ENCODE assay signal across 10 cellular contexts in genomic region chr11:749731-750130, GRCh38. TPM values are rescaled to one million over a fixed set of nuclear protein-coding genes. Genes with fewer than 3 reads are reported as not detected.
A peak's percentile ranks its signal among the peaks of the same experiment; 100 is the strongest.
DNase-seq lines count a peak whose midpoint lies in the region; ATAC-seq and TF ChIP-seq lines count a peak whose summit lies in the region.
"Had no signal": no experiment of that assay in that cellular context is flagged by ENCODE, and none has a peak within 500 bp of the region (broad histone marks: within the 10 kb centered on the region; RNA-seq: fewer than 3 reads in every experiment).

No MANE protein-coding gene starts in this region.

- 0 out of 2 replicates have a peak, but pooled peaks cover 5% of the 10 kb centered on the region for H4K20me1 ChIP-seq in SU-DHL-6 (ENCODE audit: low read depth, low read length)

- intact Hi-C loops in thyroid gland (cut with DNase I), result no loop called here

- no peak for DNase-seq in activated T-cell treated with anti-CD3 and anti-CD28 coated beads, Interleukin-2, amount 50 U/mL, for 4 hours
- DNase-seq in activated T-cell treated with anti-CD3 and anti-CD28 coated beads, Interleukin-2, amount 50 U/mL, for 1 hour, result no peak
- peak; percentile 30 for DNase-seq in fibroblast of the aortic adventitia (ENCODE audit: low read depth)
- DNase-seq in thyroid gland, result no peak
- DNase-seq in NCI-H446 (lab: John Stamatoyannopoulos, UW), result no peak
- DNase-seq in stimulated activated CD4-positive, alpha-beta T cell treated with anti-CD3 and anti-CD28 coated beads, Interleukin-1b, Interleukin-23, amount 100 ng/mL, for 48 hours, result no peak
- DNase-seq: amygdala, OCI-M1 had no signal

- H3K79me2 ChIP-seq in SU-DHL-6 (ENCODE audit: insufficient read depth, low read length), result peaks cover 73% of the 10 kb centered on the region

- peaks cover 14% of the 10 kb centered on the region for H3K4me1 Mint-ChIP-seq in activated T-cell treated with anti-CD3 and anti-CD28 coated beads, Interleukin-2, amount 50 U/mL, for 4 hours (ENCODE audit: low read depth)

- H3K9me3 ChIP-seq in SU-DHL-6 (ENCODE audit: insufficient read depth, low read length) (no peaks in the 10 kb centered on the region), thyroid gland (no peaks in the 10 kb centered on the region)

- no peak overlapping the region for H2AFZ ChIP-seq in SU-DHL-6 (ENCODE audit: low read depth, low read length, severe bottlenecking)

- H3K27me3 ChIP-seq in SU-DHL-6 (ENCODE audit: low read length) (no peaks in the 10 kb centered on the region), thyroid gland (no peaks in the 10 kb centered on the region)

- 0 out of 2 replicates have a peak overlapping the region, but pooled peaks have one; percentile 86 for H3K9ac ChIP-seq in SU-DHL-6 (ENCODE audit: low read length)

- H3F3A ChIP-seq in SU-DHL-6 (ENCODE audit: insufficient read depth), result 0 out of 2 replicates have a peak, but pooled peaks cover 6% of the 10 kb centered on the region

- no peak for ATAC-seq in activated T-cell treated with anti-CD3 and anti-CD28 coated beads, Interleukin-2, amount 50 U/mL, for 4 hours
- ATAC-seq in GM19328 (IDR thresholded peaks at IDR 0.05; ENCODE audit: unreplicated experiment), result no peak

- WGBS in thyroid gland, 2 donors, result 43 to 73% methylated on average over 2 of the region's 2 CpGs

- H3K9me2 ChIP-seq in SU-DHL-6 (replicated peaks; ENCODE audit: insufficient read depth, low read length), result no peaks in the 10 kb centered on the region

- no peak for TF ChIP-seq POLR2A in thyroid gland (IDR thresholded peaks at IDR 0.05)

- H3K4me2 ChIP-seq in SU-DHL-6 (ENCODE audit: low read depth, low read length, poor library complexity, severe bottlenecking), result peak overlapping the region; percentile 82

- peaks cover 23 to 27% of the 10 kb centered on the region in 2 donors for H3K4me1 ChIP-seq in thyroid gland

- H3K9me3 Mint-ChIP-seq in activated T-cell treated with anti-CD3 and anti-CD28 coated beads, Interleukin-2, amount 50 U/mL, for 4 hours, result no peaks in the 10 kb centered on the region

- no peaks in the 10 kb centered on the region for H3K27me3 Mint-ChIP-seq in activated T-cell treated with anti-CD3 and anti-CD28 coated beads, Interleukin-2, amount 50 U/mL, for 4 hours (ENCODE audit: low read depth)

- H3K4me3 Mint-ChIP-seq in activated T-cell treated with anti-CD3 and anti-CD28 coated beads, Interleukin-2, amount 50 U/mL, for 4 hours, result peak overlapping the region; percentile 66

- H3K36me3 Mint-ChIP-seq in activated T-cell treated with anti-CD3 and anti-CD28 coated beads, Interleukin-2, amount 50 U/mL, for 4 hours (ENCODE audit: insufficient read depth), result no peaks in the 10 kb centered on the region

- TF ChIP-seq CTCF in SU-DHL-6 (IDR thresholded peaks at IDR 0.05; ENCODE audit: insufficient read depth, low read length, poor library complexity, severe bottlenecking) (no peak), fibroblast of the aortic adventitia (IDR thresholded peaks at IDR 0.05; ENCODE audit: insufficient read depth, low read length) (no peak), thyroid gland (IDR thresholded peaks at IDR 0.05) (no peak)

- H3K4me3 ChIP-seq in SU-DHL-6 (ENCODE audit: insufficient read depth, low read length, poor library complexity, severe bottlenecking), result no peak overlapping the region
- H3K4me3 ChIP-seq in fibroblast of the aortic adventitia (ENCODE audit: low read depth, low read length), result peak overlapping the region; percentile 15
- H3K4me3 ChIP-seq in thyroid gland (replicated peaks in 1 of 3), result no peak overlapping the region

- no peaks in the 10 kb centered on the region for H3K36me3 ChIP-seq in SU-DHL-6 (ENCODE audit: low read length)
- no peaks in the 10 kb centered on the region for H3K36me3 ChIP-seq in thyroid gland

- no peak overlapping the region for H3K27ac ChIP-seq in SU-DHL-6 (ENCODE audit: low read depth, low read length)
- peak overlapping the region in 2 of 3 donors; percentile 87 to 88 for H3K27ac ChIP-seq in thyroid gland

RNA-seq across cellular contexts. Expression of gene TALDO1, which starts 2.5 kb away (rescaled TPM):
- total RNA-seq in activated T-cell treated with anti-CD3 and anti-CD28 coated beads, Interleukin-2, amount 50 U/mL, for 4 hours, result 100 to 1,000 TPM; 281 to 316 (median 313) TPM
- total RNA-seq in fibroblast of the aortic adventitia (ENCODE audit: low replicate concordance) (123 and 146 TPM in 2 replicates), thyroid gland (100 to 1,000 TPM; 300 to 965 (median 558) TPM)

RNA-seq across cellular contexts. Expression of gene GATD1, which starts 27.6 kb away (rescaled TPM):
- total RNA-seq in activated T-cell treated with anti-CD3 and anti-CD28 coated beads, Interleukin-2, amount 50 U/mL, for 4 hours, result 10 to 100 TPM; 48.3 to 49.8 (median 49.7) TPM
- 40.6 and 53.4 TPM in 2 replicates for total RNA-seq in fibroblast of the aortic adventitia (ENCODE audit: low replicate concordance)
- total RNA-seq in thyroid gland, result 10 to 100 TPM; 27.4 to 47.6 (median 35.5) TPM

RNA-seq across cellular contexts. Expression of gene CEND1, which starts 40.2 kb away (rescaled TPM):
- 1 to 10 TPM; 1.6 to 1.8 (median 1.7) TPM for total RNA-seq in activated T-cell treated with anti-CD3 and anti-CD28 coated beads, Interleukin-2, amount 50 U/mL, for 4 hours
- total RNA-seq in fibroblast of the aortic adventitia (ENCODE audit: low replicate concordance) (0.65 and 1.2 TPM in 2 replicates), thyroid gland (under 1 TPM in 2 of 4 donors, not detected in 2; 0.44 to 0.45 TPM)

RNA-seq across cellular contexts. Expression of gene EPS8L2, which starts 43.7 kb away (rescaled TPM):
- 10 to 100 TPM in 1 of 3 donors, 1 to 10 TPM in 2; 5.2 to 13.0 (median 7.0) TPM for total RNA-seq in activated T-cell treated with anti-CD3 and anti-CD28 coated beads, Interleukin-2, amount 50 U/mL, for 4 hours
- total RNA-seq in fibroblast of the aortic adventitia (ENCODE audit: low replicate concordance) (47.9 and 49.2 TPM in 2 replicates), thyroid gland (100 to 1,000 TPM; 185 to 259 (median 195) TPM)

RNA-seq across cellular contexts. Expression of gene SLC25A22, which starts 48.4 kb away (rescaled TPM):
- total RNA-seq in activated T-cell treated with anti-CD3 and anti-CD28 coated beads, Interleukin-2, amount 50 U/mL, for 4 hours, result 100 to 1,000 TPM; 156 to 166 (median 161) TPM
- total RNA-seq in fibroblast of the aortic adventitia (ENCODE audit: low replicate concordance) (16.7 and 17.6 TPM in 2 replicates), thyroid gland (10 to 100 TPM in 1 of 4 donors, 1 to 10 TPM in 3; 5.1 to 13.1 (median 7.8) TPM)
